In the genomic region with DNA sequence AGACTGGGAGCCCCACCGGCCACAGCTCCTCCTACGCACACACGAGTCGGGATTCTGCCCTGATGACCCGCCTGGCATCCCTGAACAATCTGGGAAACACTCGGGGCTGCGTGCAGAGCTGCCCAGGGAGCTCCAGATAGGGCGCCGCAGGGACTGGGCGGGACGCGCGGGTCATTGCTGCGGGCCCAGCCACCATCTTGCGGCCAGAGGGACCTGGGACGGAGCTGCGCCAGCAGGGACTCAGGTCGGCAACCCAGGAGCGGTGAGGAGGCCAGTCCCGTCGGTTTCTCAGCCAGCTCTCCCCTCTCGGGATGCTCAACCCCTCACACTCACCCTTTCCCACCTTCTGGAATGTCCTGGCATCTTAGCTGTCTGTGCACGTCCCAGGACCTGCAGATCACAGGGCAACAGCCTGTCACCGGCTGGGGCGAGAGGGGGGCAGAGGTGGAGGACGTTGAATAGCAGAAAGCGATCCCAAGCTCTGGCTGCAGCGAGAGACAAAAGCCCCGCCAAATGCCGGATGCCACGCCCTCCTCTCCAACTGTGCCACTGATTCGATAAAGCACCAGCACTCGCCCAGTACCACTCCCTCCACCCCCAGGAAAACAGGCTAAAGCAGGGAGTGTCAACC, we compare ENCODE assay signal across 8 cellular contexts. TPM values are rescaled to one million over a fixed set of nuclear protein-coding genes. Genes with fewer than 3 reads are reported as not detected.
DNase-seq lines count a peak whose midpoint lies in the region; ATAC-seq, FAIRE-seq and TF ChIP-seq lines count a peak whose summit lies in the region.

No MANE protein-coding gene starts in this region.

- peaks cover 4% of the 10 kb centered on the region for H3K9me3 Mint-ChIP-seq in activated CD4-positive, alpha-beta memory T cell treated with anti-CD3 and anti-CD28 coated beads for 36 hours

- H3K36me3 ChIP-seq in ACC112 (ENCODE audit: insufficient read depth, low read length) = no peaks in the 10 kb centered on the region

- no peaks in the 10 kb centered on the region for H3K36me3 Mint-ChIP-seq in activated CD4-positive, alpha-beta memory T cell treated with anti-CD3 and anti-CD28 coated beads for 36 hours

- peak overlapping the region; percentile 73 for H3K4me3 ChIP-seq in ACC112 (ENCODE audit: low read depth, low read length)

- H3K27me3 ChIP-seq in ACC112 (ENCODE audit: insufficient read depth, low read length) = peaks cover 9% of the 10 kb centered on the region; the same call in 1 of the 2 replicates

- H3K4me1 ChIP-seq in ACC112 (ENCODE audit: control insufficient read depth, insufficient read depth, low read length, unreplicated experiment) = no peaks in the 10 kb centered on the region

- H3K27me3 Mint-ChIP-seq in activated CD4-positive, alpha-beta memory T cell treated with anti-CD3 and anti-CD28 coated beads for 36 hours = peaks cover 19% of the 10 kb centered on the region

- TF ChIP-seq POLR2A in H54 (IDR thresholded peaks at IDR 0.05; ENCODE audit: low read depth, low read length) = peak; percentile 39; the same call in 1 of the 2 replicates

- DNase-seq in H54 (ENCODE audit: insufficient read length, low spot score) (peak; percentile 33), left ventricle myocardium superior (peak; percentile 54), retina (peak; percentile 90), superior temporal gyrus (ENCODE audit: extremely low spot score) (no peak), pons (ENCODE audit: low spot score) (no peak)
- peak; percentile 43 for DNase-seq in activated CD4-positive, alpha-beta memory T cell treated with anti-CD3 and anti-CD28 coated beads for 36 hours

- no peaks in the 10 kb centered on the region for H3K79me2 ChIP-seq in ACC112 (ENCODE audit: control insufficient read depth, insufficient read depth, low read length, unreplicated experiment)

- ATAC-seq in left ventricle myocardium superior = peak; percentile 95
- no peak for ATAC-seq in HG02623 (IDR thresholded peaks at IDR 0.05; ENCODE audit: unreplicated experiment)

- H3K27ac ChIP-seq in ACC112 (ENCODE audit: low read depth, low read length) = no peak overlapping the region

- POLR2A ChIA-PET in activated CD4-positive, alpha-beta memory T cell treated with anti-CD3 and anti-CD28 coated beads for 36 hours (lab: Charles Lee) = no interaction called here

- CTCF ChIA-PET in activated CD4-positive, alpha-beta memory T cell treated with anti-CD3 and anti-CD28 coated beads for 36 hours (lab: Charles Lee) = no interaction called here

- peak overlapping the region; percentile 84 for H2AFZ ChIP-seq in ACC112 (ENCODE audit: low read length, unreplicated experiment)

- intact Hi-C loops in activated CD4-positive, alpha-beta memory T cell treated with anti-CD3 and anti-CD28 coated beads for 36 hours (cut with micrococcal nuclease) = no loop called here
- intact Hi-C loops in left ventricle myocardium superior (cut with micrococcal nuclease) = no loop called here

- no peak overlapping the region for H3K27ac Mint-ChIP-seq in activated CD4-positive, alpha-beta memory T cell treated with anti-CD3 and anti-CD28 coated beads for 36 hours

- peak; percentile 84 for FAIRE-seq in H54 (lab: Jason Lieb, UNC)

- peaks cover 7% of the 10 kb centered on the region for H3K4me1 Mint-ChIP-seq in activated CD4-positive, alpha-beta memory T cell treated with anti-CD3 and anti-CD28 coated beads for 36 hours (ENCODE audit: low read depth)

- peak overlapping the region; percentile 62 for H3K4me3 Mint-ChIP-seq in activated CD4-positive, alpha-beta memory T cell treated with anti-CD3 and anti-CD28 coated beads for 36 hours

RNA-seq across cellular contexts. Expression of a gene that starts 20.4 kb away (rescaled TPM):
- 10 to 100 TPM; 34.7 to 39.0 TPM for total RNA-seq in activated CD4-positive, alpha-beta memory T cell treated with anti-CD3 and anti-CD28 coated beads for 36 hours
- total RNA-seq in left ventricle myocardium superior = 147 TPM

Comparison
In these comparisons a context has a peak if more than half of its experiments do, and no peak if none do; other contexts are left out.
1. DNase-seq: peak in H54 (single experiment), activated CD4-positive, alpha-beta memory T cell treated with anti-CD3 and anti-CD28 coated beads for 36 hours (single experiment), left ventricle myocardium superior (single experiment) and retina (single experiment); none in superior temporal gyrus (single experiment) and pons (single experiment).